Comparison of ENCODE assay signal across 9 cellular contexts in genomic region chr2:150133623-150134022, GRCh38.
A peak's percentile ranks its signal among the peaks of the same experiment; 100 is the strongest.
DNase-seq lines count a peak whose midpoint lies in the region; ATAC-seq lines count a peak whose summit lies in the region.
"Had no signal": no experiment of that assay in that cellular context is flagged by ENCODE, and none has a peak within 500 bp of the region (broad histone marks: within the 10 kb centered on the region; RNA-seq: fewer than 3 reads in every experiment).

No MANE protein-coding gene starts in this region.

- no peak overlapping the region for H3K27ac Mint-ChIP-seq in activated CD4-positive, alpha-beta memory T cell treated with anti-CD3 and anti-CD28 coated beads for 36 hours

- H3K4me1 Mint-ChIP-seq in activated CD4-positive, alpha-beta memory T cell treated with anti-CD3 and anti-CD28 coated beads for 36 hours (ENCODE audit: low read depth): no peaks in the 10 kb centered on the region

- H3K4me3 Mint-ChIP-seq in activated CD4-positive, alpha-beta memory T cell treated with anti-CD3 and anti-CD28 coated beads for 36 hours: no peak overlapping the region
- H3K4me3 Mint-ChIP-seq: brain had no signal

- H3K36me3 Mint-ChIP-seq in activated CD4-positive, alpha-beta memory T cell treated with anti-CD3 and anti-CD28 coated beads for 36 hours: no peaks in the 10 kb centered on the region
- H3K36me3 Mint-ChIP-seq: brain had no signal

- peak; percentile 99 for ATAC-seq in GM18867 (IDR thresholded peaks at IDR 0.05; ENCODE audit: unreplicated experiment)
- ATAC-seq in HG03103 (IDR thresholded peaks at IDR 0.05; ENCODE audit: low read depth, unreplicated experiment): peak; percentile 97

- intact Hi-C loops in activated CD4-positive, alpha-beta memory T cell treated with anti-CD3 and anti-CD28 coated beads for 36 hours (cut with micrococcal nuclease): no loop called here

- CTCF ChIA-PET in activated CD4-positive, alpha-beta memory T cell treated with anti-CD3 and anti-CD28 coated beads for 36 hours (lab: Charles Lee): no interaction called here

- no peaks in the 10 kb centered on the region for H3K27me3 Mint-ChIP-seq in activated CD4-positive, alpha-beta memory T cell treated with anti-CD3 and anti-CD28 coated beads for 36 hours
- H3K27me3 Mint-ChIP-seq: brain had no signal

- DNase-seq in AG08396 (ENCODE audit: low spot score) (peak; percentile 52), SHP77 (lab: John Stamatoyannopoulos, UW) (peak; percentile 44 to 52), left kidney (ENCODE audit: low read depth, low spot score) (peak; percentile 12), D341Med (ENCODE audit: low spot score) (no peak), NCI-H526 treated with DMSO at 0.1 percent for 48 hours (lab: John Stamatoyannopoulos, UW) (no peak)
- no peak for DNase-seq in activated CD4-positive, alpha-beta memory T cell treated with anti-CD3 and anti-CD28 coated beads for 36 hours

- H3K9me3 Mint-ChIP-seq in activated CD4-positive, alpha-beta memory T cell treated with anti-CD3 and anti-CD28 coated beads for 36 hours: no peaks in the 10 kb centered on the region

- POLR2A ChIA-PET in activated CD4-positive, alpha-beta memory T cell treated with anti-CD3 and anti-CD28 coated beads for 36 hours (lab: Charles Lee): no interaction called here

Comparison
In these comparisons a context has a peak if more than half of its experiments do, and no peak if none do; other contexts are left out.
1. DNase-seq: peak in AG08396 (single experiment), SHP77 (2 of 2) and left kidney (single experiment); none in D341Med (single experiment), activated CD4-positive, alpha-beta memory T cell treated with anti-CD3 and anti-CD28 coated beads for 36 hours (single experiment) and NCI-H526 treated with DMSO at 0.1 percent for 48 hours (single experiment).